In the genomic region with DNA sequence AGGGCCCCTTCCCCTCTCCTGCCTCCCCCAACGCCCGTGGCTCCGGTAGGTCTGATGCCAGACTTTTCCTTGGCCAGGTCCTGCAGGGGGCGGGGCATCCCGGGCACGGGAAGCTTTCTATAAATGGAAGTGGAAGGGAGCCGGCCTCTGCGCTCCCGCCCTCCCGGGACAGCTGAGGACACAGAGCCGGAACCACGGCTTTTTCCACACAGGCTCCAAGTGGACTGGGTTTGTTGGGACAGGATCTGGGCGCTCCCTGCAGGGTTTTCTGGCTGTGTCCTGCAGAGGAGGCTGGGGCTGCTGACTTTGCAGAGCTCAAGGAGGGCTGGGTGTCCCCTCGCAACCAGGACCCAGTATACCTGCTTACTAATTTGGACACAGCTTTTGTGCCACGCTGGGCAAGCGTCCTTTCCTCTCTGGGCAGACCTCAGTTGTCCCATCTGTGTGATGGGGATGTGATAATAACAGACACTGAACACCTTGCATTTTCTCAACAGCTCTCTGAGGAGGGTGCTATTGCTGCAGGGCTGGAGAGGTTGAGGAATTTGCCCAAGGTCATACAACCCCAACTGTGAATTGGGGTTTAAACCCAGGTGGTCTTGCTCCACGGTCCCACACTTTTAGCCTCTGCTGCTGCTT, we compare ENCODE assay signal across 9 cellular contexts. TPM values are rescaled to one million over a fixed set of nuclear protein-coding genes. Genes with fewer than 3 reads are reported as not detected.
A peak's percentile ranks its signal among the peaks of the same experiment; 100 is the strongest.
DNase-seq lines count a peak whose midpoint lies in the region; ATAC-seq, FAIRE-seq and TF ChIP-seq lines count a peak whose summit lies in the region.
"Had no signal": no experiment of that assay in that cellular context is flagged by ENCODE, and none has a peak within 500 bp of the region (broad histone marks: within the 10 kb centered on the region; RNA-seq: fewer than 3 reads in every experiment).

No MANE protein-coding gene starts in this region.

- no peak for ATAC-seq in GM21717 (IDR thresholded peaks at IDR 0.05; ENCODE audit: unreplicated experiment)
- ATAC-seq in GM21447 (IDR thresholded peaks at IDR 0.05; ENCODE audit: unreplicated experiment): no peak

- CTCF ChIA-PET in endothelial cell of umbilical vein (lab: Charles Lee): interaction anchor here (0.5 to 1.9 kb wide), 7 partner anchors 10 to 33 kb away, joined by 3 to 21 read pairs (median 4); no protein-coding TSS in a partner anchor
- CTCF ChIA-PET in CD8-positive, alpha-beta memory T cell (lab: Charles Lee): no interaction called here

- peak overlapping the region; percentile 49 for H3K4ac ChIP-seq in mesendoderm (ENCODE audit: low read depth, low read length)

- H2AFZ ChIP-seq in endothelial cell of umbilical vein (ENCODE audit: low read depth, low read length): peak overlapping the region; percentile 87

- no CpG with 5 or more reads among the region's 17 CpGs for WGBS in mesendoderm (ENCODE audit: extremely low coverage, insufficient coverage, low lambda C conversion rate)

- no peak overlapping the region for H2BK15ac ChIP-seq in mesendoderm (replicated peaks; ENCODE audit: low read depth)

- no peak for TF ChIP-seq POLR2A in endothelial cell of umbilical vein (IDR thresholded peaks at IDR 0.05; ENCODE audit: low read depth, low read length)

- H3K9me3 ChIP-seq in endothelial cell of umbilical vein (replicated peaks; ENCODE audit: control insufficient read depth, insufficient read depth, low read length): no peaks in the 10 kb centered on the region
- H3K9me3 ChIP-seq in CD8-positive, alpha-beta memory T cell (ENCODE audit: low read length): no peaks in the 10 kb centered on the region

- peaks cover 0 to 4% (median 0%) of the 10 kb centered on the region in 3 donors for H3K4me1 Mint-ChIP-seq in CD8-positive, alpha-beta memory T cell

- no peak overlapping the region for H4K8ac ChIP-seq in mesendoderm (ENCODE audit: low read depth, low read length)

- H3K27ac Mint-ChIP-seq in CD8-positive, alpha-beta memory T cell: no peak overlapping the region

- peak overlapping the region; percentile 17 for H4K5ac ChIP-seq in mesendoderm (ENCODE audit: low read length)

- BruUV-seq in endothelial cell of umbilical vein (replicated peaks; lab: Mats Ljungman, UMichigan): no TSS peak

- H2BK120ac ChIP-seq in mesendoderm (ENCODE audit: low read depth, low read length): no peak overlapping the region

- POLR2A ChIA-PET in endothelial cell of umbilical vein (lab: Charles Lee): no interaction called here
- POLR2A ChIA-PET in CD8-positive, alpha-beta memory T cell (lab: Charles Lee): no interaction called here

- peak overlapping the region; percentile 88 for H2BK5ac ChIP-seq in mesendoderm (ENCODE audit: low read length)

- no peak overlapping the region for H3K27ac ChIP-seq in endothelial cell of umbilical vein (ENCODE audit: insufficient read depth, low read depth, low read length)
- H3K27ac ChIP-seq in mesendoderm (ENCODE audit: low read depth, low read length): peak overlapping the region; percentile 80
- no peak overlapping the region for H3K27ac ChIP-seq in CD8-positive, alpha-beta memory T cell (ENCODE audit: low read depth, low read length)

- peak; percentile 87 for FAIRE-seq in endothelial cell of umbilical vein (lab: Jason Lieb, UNC)

- H3K4me2 ChIP-seq in endothelial cell of umbilical vein (ENCODE audit: insufficient read depth, low read length) (peak overlapping the region; percentile 52), mesendoderm (ENCODE audit: low read length) (peak overlapping the region; percentile 31)

- no peaks in the 10 kb centered on the region for H3K9me3 Mint-ChIP-seq in CD8-positive, alpha-beta memory T cell
- H3K9me3 Mint-ChIP-seq: activated naive CD4-positive, alpha-beta T cell treated with anti-CD3 and anti-CD28 coated beads, Interleukin-2, amount 50 U/mL, for 24 hours had no signal

- H3K27me3 ChIP-seq in endothelial cell of umbilical vein (ENCODE audit: control insufficient read depth in 2 of 2, insufficient read depth in 2 of 2, low read length in 2 of 2) (peaks cover 0 to 6% of the 10 kb centered on the region in 2 experiments), mesendoderm (ENCODE audit: insufficient read depth, low read length, poor library complexity) (no peaks in the 10 kb centered on the region)
- H3K27me3 ChIP-seq in CD8-positive, alpha-beta memory T cell (ENCODE audit: insufficient read depth, low read length, poor library complexity, severe bottlenecking): no peaks in the 10 kb centered on the region

- H4K20me1 ChIP-seq in endothelial cell of umbilical vein (replicated peaks; ENCODE audit: control insufficient read depth, extremely low read depth, insufficient read depth, low read length): no peaks in the 10 kb centered on the region

- no peak overlapping the region for H3K4me3 Mint-ChIP-seq in CD8-positive, alpha-beta memory T cell
- H3K4me3 Mint-ChIP-seq: activated naive CD4-positive, alpha-beta T cell treated with anti-CD3 and anti-CD28 coated beads, Interleukin-2, amount 50 U/mL, for 24 hours had no signal

- H3K79me2 ChIP-seq in endothelial cell of umbilical vein (ENCODE audit: control insufficient read depth, insufficient read depth, low read length) (no peaks in the 10 kb centered on the region), mesendoderm (ENCODE audit: control insufficient read depth, insufficient read depth, low read length) (no peaks in the 10 kb centered on the region)

- no peaks in the 10 kb centered on the region for H3K27me3 Mint-ChIP-seq in CD8-positive, alpha-beta memory T cell
- H3K27me3 Mint-ChIP-seq: activated naive CD4-positive, alpha-beta T cell treated with anti-CD3 and anti-CD28 coated beads, Interleukin-2, amount 50 U/mL, for 24 hours had no signal

- H3K79me1 ChIP-seq in mesendoderm (ENCODE audit: low read length): peaks cover 1% of the 10 kb centered on the region

- intact Hi-C loops in endothelial cell of umbilical vein (cut with micrococcal nuclease): loop anchor here (1.0 kb wide), 1 partner anchor 33 kb away; no protein-coding TSS in a partner anchor

- H3K36me3 ChIP-seq in endothelial cell of umbilical vein (ENCODE audit: control insufficient read depth in 2 of 2, extremely low read depth in 1 of 2, insufficient read depth in 2 of 2, low read length in 2 of 2) (no peaks in the 10 kb centered on the region), mesendoderm (ENCODE audit: control insufficient read depth, insufficient read depth, low read length) (no peaks in the 10 kb centered on the region)
- no peaks in the 10 kb centered on the region for H3K36me3 ChIP-seq in CD8-positive, alpha-beta memory T cell (ENCODE audit: insufficient read depth, low read length)

- no peak for TF ChIP-seq CTCF in endothelial cell of umbilical vein (IDR thresholded peaks at IDR 0.05; ENCODE audit: extremely low read depth in 1 of 2, insufficient read depth in 1 of 2, low read depth in 1 of 2, low read length in 2 of 2)

- H2AK5ac ChIP-seq in mesendoderm (ENCODE audit: low read length): peak overlapping the region; percentile 94

- H3K9me1 ChIP-seq in endothelial cell of umbilical vein (replicated peaks; ENCODE audit: control insufficient read depth, extremely low read depth, insufficient read depth, low read length): no peaks in the 10 kb centered on the region

- DNase-seq in DMS 273 (lab: John Stamatoyannopoulos, UW; ENCODE audit: unreplicated experiment) (peak; percentile 91), NCI-H345 (lab: John Stamatoyannopoulos, UW) (peak; percentile 38), endothelial cell of umbilical vein (ENCODE audit: low read depth, low spot score) (peak; percentile 58), mesendoderm (peak; percentile 94), GM19238 (ENCODE audit: insufficient read length, low spot score) (no peak)
- no peak for DNase-seq in CD8-positive, alpha-beta memory T cell

- no peak overlapping the region for H3K23ac ChIP-seq in mesendoderm (ENCODE audit: low read length)

- H3K4me1 ChIP-seq in endothelial cell of umbilical vein (ENCODE audit: control insufficient read depth, extremely low read depth, insufficient read depth, low read length) (peaks cover 7% of the 10 kb centered on the region), mesendoderm (ENCODE audit: control insufficient read depth, low read depth, low read length) (peaks cover 9% of the 10 kb centered on the region)
- H3K4me1 ChIP-seq in CD8-positive, alpha-beta memory T cell (ENCODE audit: insufficient read depth, low read length): no peaks in the 10 kb centered on the region

- H3K36me3 Mint-ChIP-seq in CD8-positive, alpha-beta memory T cell: no peaks in the 10 kb centered on the region
- H3K36me3 Mint-ChIP-seq: activated naive CD4-positive, alpha-beta T cell treated with anti-CD3 and anti-CD28 coated beads, Interleukin-2, amount 50 U/mL, for 24 hours had no signal

- H3K9ac ChIP-seq in endothelial cell of umbilical vein (replicated peaks; ENCODE audit: extremely low read depth, insufficient read depth, low read length) (no peak overlapping the region), mesendoderm (ENCODE audit: low read length) (peak overlapping the region; percentile 72)

- peak overlapping the region; percentile 91 for H3K56ac ChIP-seq in mesendoderm (ENCODE audit: low read length)

- H3K4me3 ChIP-seq in endothelial cell of umbilical vein (replicated peaks in 1 of 3; ENCODE audit: insufficient read depth in 1 of 3, low read depth in 1 of 3, low read length in 3 of 3) (no peak overlapping the region), mesendoderm (ENCODE audit: low read length) (no peak overlapping the region)
- no peak overlapping the region for H3K4me3 ChIP-seq in CD8-positive, alpha-beta memory T cell (ENCODE audit: low read length)

- dilution Hi-C loops in endothelial cell of umbilical vein (cut with MboI; ENCODE audit: extremely low pct_ligation_motif_present, low sequenced_read_pairs): no loop called here

- H3K18ac ChIP-seq in mesendoderm (ENCODE audit: low read length): peak overlapping the region; percentile 46

RNA-seq across cellular contexts. Expression of a gene that starts 1.8 kb away (rescaled TPM):
- not detected in 2 replicates for total RNA-seq in endothelial cell of umbilical vein
- polyA plus RNA-seq in endothelial cell of umbilical vein: not detected in 2 replicates
- polyA plus RNA-seq in endothelial cell of umbilical vein (2011; cell fraction: cytosol; rRNA removed): not detected in 2 replicates
- polyA plus RNA-seq in endothelial cell of umbilical vein (2011; cell fraction: nucleus; rRNA removed): not detected in 2 replicates
- polyA plus RNA-seq in endothelial cell of umbilical vein (2012): not detected in 2 replicates
- not detected in 2 replicates for polyA minus RNA-seq in endothelial cell of umbilical vein
- 10.8 TPM for polyA minus RNA-seq in endothelial cell of umbilical vein (2011; cell fraction: cytosol; rRNA and poly(A)+ RNA removed)
- not detected in 2 replicates for polyA minus RNA-seq in endothelial cell of umbilical vein (2011; cell fraction: nucleus; rRNA and poly(A)+ RNA removed)
- 5.7 TPM for polyA plus RNA-seq in mesendoderm (2013, experiment 1 of 2)
- 4.9 TPM for polyA plus RNA-seq in mesendoderm (2013, experiment 2 of 2)
- 1 to 10 TPM; 3.1 TPM for total RNA-seq in CD8-positive, alpha-beta memory T cell
- polyA plus RNA-seq in CD8-positive, alpha-beta memory T cell: 0.41 TPM

RNA-seq across cellular contexts. Expression of a gene that starts 56.4 kb away (rescaled TPM):
- total RNA-seq in endothelial cell of umbilical vein: 585 and 618 TPM in 2 replicates
- 369 and 377 TPM in 2 replicates for polyA plus RNA-seq in endothelial cell of umbilical vein
- 416 and 442 TPM in 2 replicates for polyA plus RNA-seq in endothelial cell of umbilical vein (2011; cell fraction: cytosol; rRNA removed)
- polyA plus RNA-seq in endothelial cell of umbilical vein (2011; cell fraction: nucleus; rRNA removed): 150 and 157 TPM in 2 replicates
- 404 and 527 TPM in 2 replicates for polyA plus RNA-seq in endothelial cell of umbilical vein (2012)
- polyA minus RNA-seq in endothelial cell of umbilical vein: 329 and 350 TPM in 2 replicates
- not detected for polyA minus RNA-seq in endothelial cell of umbilical vein (2011; cell fraction: cytosol; rRNA and poly(A)+ RNA removed)
- polyA minus RNA-seq in endothelial cell of umbilical vein (2011; cell fraction: nucleus; rRNA and poly(A)+ RNA removed): 59.6 and 64.4 TPM in 2 replicates
- 39.6 TPM for polyA plus RNA-seq in mesendoderm (2013, experiment 1 of 2)
- polyA plus RNA-seq in mesendoderm (2013, experiment 2 of 2): 39.0 TPM
- 1 to 10 TPM; 3.0 to 3.2 TPM for total RNA-seq in CD8-positive, alpha-beta memory T cell
- polyA plus RNA-seq in CD8-positive, alpha-beta memory T cell: 21.4 TPM

Comparison
In these comparisons a context has a peak if more than half of its experiments do, and no peak if none do; other contexts are left out.
1. DNase-seq: peak in DMS 273 (single experiment), NCI-H345 (single experiment), endothelial cell of umbilical vein (single experiment) and mesendoderm (single experiment); none in CD8-positive, alpha-beta memory T cell (0 of 5) and GM19238 (single experiment).
2. RNA of a gene that starts 56.4 kb away (total RNA-seq): 585 to 618 TPM in endothelial cell of umbilical vein; 3.0 to 3.2 TPM in CD8-positive, alpha-beta memory T cell; every median in the first group is over 100 times any median in the second.